In genomic region chr3:186930639-186931486, GRCh38 we compare ENCODE assay signal across 8 cellular contexts. TPM values are rescaled to one million over a fixed set of nuclear protein-coding genes. Genes with fewer than 3 reads are reported as not detected.
DNase-seq lines count a peak whose midpoint lies in the region; ATAC-seq lines count a peak whose summit lies in the region.

No MANE protein-coding gene starts in this region.

- H3K4ac ChIP-seq in mesenchymal stem cell (ENCODE audit: low read depth in 1 of 2, low read length in 2 of 2): no peak overlapping the region

- no peak overlapping the region for H2BK5ac ChIP-seq in mesenchymal stem cell (ENCODE audit: low read depth, low read length, poor library complexity, severe bottlenecking)

- whole genome bisulfite sequencing in mesenchymal stem cell: under 1% methylated on average over 63 of the region's 73 CpGs

- peak overlapping the region; percentile 70 for H3K9ac ChIP-seq in mesenchymal stem cell (ENCODE audit: low read length)

- peak overlapping the region in 1 of 2 experiments; percentile 86 for H3K18ac ChIP-seq in mesenchymal stem cell (ENCODE audit: low read depth in 1 of 2, low read length in 2 of 2)

- no peak overlapping the region for H4K91ac ChIP-seq in mesenchymal stem cell (ENCODE audit: low read length)

- peak overlapping the region; percentile 81 to 82 for H3K4me3 ChIP-seq in mesenchymal stem cell (ENCODE audit: insufficient read depth in 1 of 2, low read depth in 1 of 2, low read length in 2 of 2)

- no peak overlapping the region for H2BK12ac ChIP-seq in mesenchymal stem cell (ENCODE audit: low read length in 2 of 2)

- ATAC-seq in GM18858 (IDR thresholded peaks at IDR 0.05; ENCODE audit: unreplicated experiment) (peak; percentile 67), HG03064 (IDR thresholded peaks at IDR 0.05; ENCODE audit: low read depth, unreplicated experiment) (peak; percentile 68)

- H3K36me3 ChIP-seq in mesenchymal stem cell (ENCODE audit: control insufficient read depth in 1 of 2, insufficient read depth in 2 of 2, low read depth in 1 of 2, low read length in 2 of 2): no peaks in the 10 kb centered on the region

- H4K8ac ChIP-seq in mesenchymal stem cell (ENCODE audit: low read length): no peak overlapping the region

- H3K79me1 ChIP-seq in mesenchymal stem cell (replicated peaks; ENCODE audit: low read length, poor library complexity, severe bottlenecking): peaks cover 15% of the 10 kb centered on the region

- peak overlapping the region in 1 of 2 experiments; percentile 37 for H3K14ac ChIP-seq in mesenchymal stem cell (ENCODE audit: low read length in 2 of 2)

- peak overlapping the region; percentile 53 for H3K27ac ChIP-seq in mesenchymal stem cell (ENCODE audit: low read length, poor library complexity, severe bottlenecking)

- peak overlapping the region in 1 of 2 experiments; percentile 50 for H3K23ac ChIP-seq in mesenchymal stem cell (ENCODE audit: low read length in 2 of 2)

- H3K27me3 ChIP-seq in mesenchymal stem cell (ENCODE audit: control insufficient read depth in 1 of 2, insufficient read depth in 1 of 2, low read length in 2 of 2): peaks cover 0 to 34% of the 10 kb centered on the region in 2 experiments

- no peaks in the 10 kb centered on the region for H3K9me3 ChIP-seq in mesenchymal stem cell (ENCODE audit: control insufficient read depth, low read length)

- peak overlapping the region; percentile 84 for H2AFZ ChIP-seq in mesenchymal stem cell (ENCODE audit: low read depth, low read length)

- no peak overlapping the region for H2AK5ac ChIP-seq in mesenchymal stem cell (ENCODE audit: low read length, severe bottlenecking)

- H3K4me2 ChIP-seq in mesenchymal stem cell (ENCODE audit: low read length, poor library complexity, severe bottlenecking): peak overlapping the region; percentile 90

- DNase-seq in ACHN (peak; percentile 55), NCI-H226 (peak; percentile 28), mesenchymal stem cell (peak; percentile 52)
- peak; percentile 50 for DNase-seq in activated CD4-positive, alpha-beta T cell treated with anti-CD3 and anti-CD28 coated beads, Interleukin-2, amount 50 U/mL, for 4 hours
- DNase-seq in effector CD4-positive, alpha-beta T cell: peak; percentile 60
- DNase-seq in stimulated activated CD8-positive, alpha-beta memory T cell treated with anti-CD3 and anti-CD28 coated beads, Interleukin-4, amount 100 ng/mL, for 24 hours (ENCODE audit: low read depth): peak; percentile 35

- peaks cover 9% of the 10 kb centered on the region for H3K4me1 ChIP-seq in mesenchymal stem cell (ENCODE audit: control insufficient read depth, insufficient read depth, low read depth, low read length)

- in situ Hi-C loops in ACHN (cut with HindIII; ENCODE audit: low pct_ligation_motif_present, low pct_unique_long_range_greater_than_20kb, low sequenced_read_pairs): no loop called here

- H2BK15ac ChIP-seq in mesenchymal stem cell (ENCODE audit: low read depth, poor library complexity, severe bottlenecking): no peak overlapping the region

- H2BK120ac ChIP-seq in mesenchymal stem cell (ENCODE audit: low read depth, low read length): no peak overlapping the region

RNA-seq across cellular contexts. Expression of gene ST6GAL1, which starts 0.5 kb away (rescaled TPM):
- polyA plus RNA-seq in mesenchymal stem cell (2013, experiment 1 of 2): 1.7 TPM
- polyA plus RNA-seq in mesenchymal stem cell (2013, experiment 2 of 2): 1.7 TPM

Comparison
In these comparisons a context has a peak if more than half of its experiments do, and no peak if none do; other contexts are left out.
1. Peak in every context shown above with its lines: DNase-seq, ATAC-seq, H3K4me3 ChIP-seq and H3K27ac ChIP-seq.